ENCODE assay signal across 19 cellular contexts in the genomic region with DNA sequence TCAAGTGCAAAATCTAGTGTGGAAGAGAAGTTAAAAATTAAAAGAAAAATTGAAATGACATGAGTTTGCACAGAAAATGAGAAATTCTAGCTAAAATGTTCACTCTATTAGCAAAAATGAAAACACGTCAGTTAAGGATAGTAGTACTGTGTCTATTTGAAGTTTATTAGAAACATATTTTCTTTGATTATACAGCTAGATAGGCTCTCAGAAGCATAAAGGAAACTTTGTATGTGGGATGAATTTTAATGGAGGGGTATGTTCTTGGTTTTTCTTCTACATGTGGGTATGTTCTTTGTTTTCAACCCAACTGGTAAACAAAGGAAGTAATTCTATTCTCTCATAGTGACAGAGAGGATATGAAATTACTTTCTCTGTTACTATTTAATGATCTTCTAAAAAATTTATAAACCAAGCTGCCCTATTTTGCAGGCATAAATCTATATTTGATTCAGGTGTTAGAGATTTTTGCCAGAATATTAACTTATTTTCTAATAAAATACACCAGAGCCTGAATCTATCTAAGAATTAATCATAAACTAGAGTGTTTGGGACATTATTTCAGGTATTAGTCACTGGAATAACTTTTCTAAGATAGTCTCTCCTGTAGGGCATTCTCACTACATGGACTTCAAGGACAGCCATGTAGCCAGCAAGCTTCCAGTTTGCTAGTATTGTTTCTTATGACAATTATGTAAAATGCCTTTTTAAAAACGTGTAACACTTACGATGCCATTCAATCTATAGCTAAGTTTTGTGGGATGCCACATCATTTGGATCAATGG. TPM values are rescaled to one million over a fixed set of nuclear protein-coding genes. Genes with fewer than 3 reads are reported as not detected.
DNase-seq lines count a peak whose midpoint lies in the region; ATAC-seq and TF ChIP-seq lines count a peak whose summit lies in the region.
"Had no signal": no experiment of that assay in that cellular context is flagged by ENCODE, and none has a peak within 500 bp of the region (broad histone marks: within the 10 kb centered on the region; RNA-seq: fewer than 3 reads in every experiment).

No MANE protein-coding gene starts in this region.

- DNase-seq in AG20443 (ENCODE audit: low spot score): peak; percentile 11
- peak; percentile 22 for DNase-seq in PC-3
- DNase-seq in caudate nucleus (lab: John Stamatoyannopoulos, UW): no peak
- peak; percentile 45 for DNase-seq in kidney glomerular epithelial cell (lab: John Stamatoyannopoulos, UW)
- no peak for DNase-seq in mesothelial cell of epicardium (ENCODE audit: low spot score in 2 of 2, unreplicated experiment in 2 of 2)
- no peak for DNase-seq in adrenal gland
- no peak for DNase-seq in activated T-cell treated with anti-CD3 and anti-CD28 coated beads, Interleukin-2, amount 50 U/mL, for 48 hours
- no peak for DNase-seq in natural killer cell treated with Interleukin-12 subunit alpha and Interleukin-12 subunit beta and Interleukin-15 and Interleukin-18, amount 100 ng/mL, for 72 hours (ENCODE audit: low spot score)
- DNase-seq: activated CD4-positive, CD25-positive, alpha-beta regulatory T cell treated with anti-CD3 and anti-CD28 coated beads, Interleukin-2, amount 50 U/mL, for 72 hours; COR-L47; cortex of kidney; left lung; NCI-H187; SIG-M5; stimulated activated naive CD4-positive, alpha-beta T cell had no signal

- intact Hi-C loops in PC-3 (cut with micrococcal nuclease) (no loop called here), adrenal gland (cut with DNase I) (no loop called here)

- no TSS peak for BruUV-seq in PC-3 (replicated peaks; lab: Mats Ljungman, UMichigan)

- 0 out of 2 replicates have a peak, but pooled peaks cover under 1% of the 10 kb centered on the region for H3K36me3 ChIP-seq in PC-3 (ENCODE audit: low read depth, low read length)
- no peaks in the 10 kb centered on the region for H3K36me3 ChIP-seq in adrenal gland (replicated peaks in 1 of 2)
- H3K36me3 ChIP-seq: left lung had no signal

- H3K79me2 ChIP-seq in PC-3 (ENCODE audit: low read length): peaks cover 6% of the 10 kb centered on the region

- H3F3A ChIP-seq in PC-3 (ENCODE audit: low read length, unreplicated experiment): no peaks in the 10 kb centered on the region

- H3K27me3 ChIP-seq in PC-3 (ENCODE audit: low read length) (no peaks in the 10 kb centered on the region), adrenal gland (no peaks in the 10 kb centered on the region)
- H3K27me3 ChIP-seq: left lung had no signal

- TF ChIP-seq CTCF in PC-3 (conservative IDR thresholded peaks at IDR 0.05; ENCODE audit: low read depth, low read length): no peak
- no peak for TF ChIP-seq CTCF in mesothelial cell of epicardium (IDR thresholded peaks at IDR 0.05; ENCODE audit: unreplicated experiment)
- TF ChIP-seq CTCF in adrenal gland (IDR thresholded peaks at IDR 0.05): no peak

- no peaks in the 10 kb centered on the region for H4K20me1 ChIP-seq in PC-3 (ENCODE audit: low read length)

- H3K4me1 Mint-ChIP-seq in mesothelial cell of epicardium: peaks cover 13% of the 10 kb centered on the region
- H3K4me1 Mint-ChIP-seq in natural killer cell treated with Interleukin-12 subunit alpha and Interleukin-12 subunit beta and Interleukin-15 and Interleukin-18, amount 100 ng/mL, for 72 hours (ENCODE audit: low read depth in 2 of 2): no peaks in the 10 kb centered on the region

- no peaks in the 10 kb centered on the region for H3K9me3 Mint-ChIP-seq in mesothelial cell of epicardium
- H3K9me3 Mint-ChIP-seq in natural killer cell treated with Interleukin-12 subunit alpha and Interleukin-12 subunit beta and Interleukin-15 and Interleukin-18, amount 100 ng/mL, for 72 hours: no peaks in the 10 kb centered on the region
- H3K9me3 Mint-ChIP-seq: activated T-helper 2 cell treated with anti-CD3 and anti-CD28 coated beads, Interferon-gamma antibody, Interleukin-2, Interleukin-4, amounts not matched to agents 10 μg/mL and 5 μg/mL and 100 μg/mL, durations not matched to agents 14 hours and 24 hours and 36 hours; T-helper 2 cell treated with Interferon-gamma antibody and Interleukin-4, amounts not matched to agents 5 μg/mL and 100 μg/mL, for 36 hours had no signal

- no peak overlapping the region for H3K4me3 ChIP-seq in PC-3 (ENCODE audit: low read length)
- H3K4me3 ChIP-seq in adrenal gland: no peak overlapping the region
- H3K4me3 ChIP-seq: left lung had no signal

- peak; percentile 60 for ATAC-seq in PC-3
- ATAC-seq in natural killer cell treated with Interleukin-12 subunit alpha and Interleukin-12 subunit beta and Interleukin-15 and Interleukin-18, amount 100 ng/mL, for 72 hours: no peak
- ATAC-seq: esophagus mucosa, left lung had no signal

- no peaks in the 10 kb centered on the region for H3K9me3 ChIP-seq in PC-3 (ENCODE audit: low read length)
- no peaks in the 10 kb centered on the region for H3K9me3 ChIP-seq in adrenal gland (replicated peaks in 1 of 3)
- H3K9me3 ChIP-seq: left lung had no signal

- H3K27ac ChIP-seq in PC-3 (ENCODE audit: low read length): no peak overlapping the region
- H3K27ac ChIP-seq in caudate nucleus (ENCODE audit: low read depth, low read length): peak overlapping the region; percentile 4
- H3K27ac ChIP-seq in adrenal gland: no peak overlapping the region
- H3K27ac ChIP-seq: left lung had no signal

- H3K9me2 ChIP-seq in PC-3 (replicated peaks; ENCODE audit: low read length): no peaks in the 10 kb centered on the region

- no peaks in the 10 kb centered on the region for H3K36me3 Mint-ChIP-seq in mesothelial cell of epicardium
- H3K36me3 Mint-ChIP-seq in natural killer cell treated with Interleukin-12 subunit alpha and Interleukin-12 subunit beta and Interleukin-15 and Interleukin-18, amount 100 ng/mL, for 72 hours: no peaks in the 10 kb centered on the region

- POLR2A ChIA-PET in PC-3 (lab: Charles Lee; ENCODE audit: unreplicated experiment): interaction anchor here (0.6 kb wide), 1 partner anchor 227 kb away, joined by 7 read pairs; no protein-coding TSS in a partner anchor

- WGBS in adrenal gland, 4 donors: 57 to 70% (median 67%) methylated on average over 3 of the region's 3 CpGs

- H3K9ac ChIP-seq in PC-3 (ENCODE audit: low read length): no peak overlapping the region

- CTCF ChIA-PET in PC-3 (lab: Charles Lee): interaction anchor here (0.6 kb wide), 2 partner anchors 65 to 136 kb away, joined by 3 to 6 read pairs; no protein-coding TSS in a partner anchor

- H3K27me3 Mint-ChIP-seq in mesothelial cell of epicardium (ENCODE audit: low read depth): no peaks in the 10 kb centered on the region
- peaks cover 0 to 2% of the 10 kb centered on the region in 2 donors for H3K27me3 Mint-ChIP-seq in natural killer cell treated with Interleukin-12 subunit alpha and Interleukin-12 subunit beta and Interleukin-15 and Interleukin-18, amount 100 ng/mL, for 72 hours

- H3K4me1 ChIP-seq in PC-3 (ENCODE audit: insufficient read depth, low read length) (peaks cover 13% of the 10 kb centered on the region; the same call in 1 of the 2 replicates), adrenal gland (replicated peaks in 1 of 2) (no peaks in the 10 kb centered on the region)

- no peak for TF ChIP-seq POLR2A in adrenal gland (IDR thresholded peaks at IDR 0.05)

- H3K4me3 Mint-ChIP-seq in mesothelial cell of epicardium: no peak overlapping the region
- no peak overlapping the region for H3K4me3 Mint-ChIP-seq in natural killer cell treated with Interleukin-12 subunit alpha and Interleukin-12 subunit beta and Interleukin-15 and Interleukin-18, amount 100 ng/mL, for 72 hours
- H3K4me3 Mint-ChIP-seq: T-helper 2 cell treated with Interferon-gamma antibody and Interleukin-4, amounts not matched to agents 5 μg/mL and 100 μg/mL, for 36 hours had no signal

- no peak overlapping the region for H3K27ac Mint-ChIP-seq in mesothelial cell of epicardium
- H3K27ac Mint-ChIP-seq in natural killer cell treated with Interleukin-12 subunit alpha and Interleukin-12 subunit beta and Interleukin-15 and Interleukin-18, amount 100 ng/mL, for 72 hours: no peak overlapping the region
- H3K27ac Mint-ChIP-seq: activated T-helper 2 cell treated with anti-CD3 and anti-CD28 coated beads, Interferon-gamma antibody, Interleukin-2, Interleukin-4, amounts not matched to agents 10 μg/mL and 5 μg/mL and 100 μg/mL, durations not matched to agents 14 hours and 24 hours and 36 hours; T-helper 2 cell treated with Interferon-gamma antibody and Interleukin-4, amounts not matched to agents 5 μg/mL and 100 μg/mL, for 36 hours had no signal

- H2AFZ ChIP-seq in PC-3 (ENCODE audit: low read length): no peak overlapping the region

- no peak overlapping the region for H3K4me2 ChIP-seq in PC-3 (ENCODE audit: low read length)

RNA-seq across cellular contexts. Expression of a gene that starts 15.8 kb away (rescaled TPM):
- total RNA-seq in PC-3 (2014; rRNA removed) (48.5 and 56.6 TPM in 2 replicates), mesothelial cell of epicardium (9.6 to 11.7 TPM (median 10.4 TPM) in 3 replicates), adrenal gland (10 to 100 TPM in 3 of 8 donors, 1 to 10 TPM in 5; 1.9 to 22.9 (median 6.9) TPM)
- 1 to 10 TPM; 1.4 to 4.3 (median 3.7) TPM for polyA plus RNA-seq in adrenal gland
- 10 to 100 TPM in 1 of 2 donors, 1 to 10 TPM in 1; 7.7 to 25.0 TPM for total RNA-seq in natural killer cell treated with Interleukin-12 subunit alpha and Interleukin-12 subunit beta and Interleukin-15 and Interleukin-18, amount 100 ng/mL, for 72 hours

RNA-seq across cellular contexts. Expression of a gene that starts 35.7 kb away (rescaled TPM):
- 0.07 and 1.8 TPM in 2 replicates for total RNA-seq in PC-3 (2014; rRNA removed)
- 0.27 TPM in 1 of 3 replicates, not detected in the others for total RNA-seq in mesothelial cell of epicardium
- 1 to 10 TPM in 4 of 8 donors, under 1 TPM in 2, not detected in 2; 0.46 to 2.6 (median 1.3) TPM for total RNA-seq in adrenal gland
- polyA plus RNA-seq in adrenal gland: 1 to 10 TPM in 2 of 3 donors, under 1 TPM in 1; 0.35 to 8.5 (median 3.3) TPM
- not detected for total RNA-seq in natural killer cell treated with Interleukin-12 subunit alpha and Interleukin-12 subunit beta and Interleukin-15 and Interleukin-18, amount 100 ng/mL, for 72 hours
- total RNA-seq: activated T-helper 2 cell treated with anti-CD3 and anti-CD28 coated beads, Interferon-gamma antibody, Interleukin-2, Interleukin-4, amounts not matched to agents 10 μg/mL and 5 μg/mL and 100 μg/mL, durations not matched to agents 14 hours and 24 hours and 36 hours; H1; left lung had no signal
- polyA plus RNA-seq: H1 had no signal

Comparison
In these comparisons a context has a peak if more than half of its experiments do, and no peak if none do; other contexts are left out.
1. DNase-seq: peak in AG20443 (single experiment), PC-3 (single experiment) and kidney glomerular epithelial cell (single experiment); none in caudate nucleus (0 of 61), mesothelial cell of epicardium (0 of 2), adrenal gland (0 of 7), activated T-cell treated with anti-CD3 and anti-CD28 coated beads, Interleukin-2, amount 50 U/mL, for 48 hours (0 of 2) and natural killer cell treated with Interleukin-12 subunit alpha and Interleukin-12 subunit beta and Interleukin-15 and Interleukin-18, amount 100 ng/mL, for 72 hours (single experiment).